ENCODE assay signal across 1 cellular context in the genomic region with DNA sequence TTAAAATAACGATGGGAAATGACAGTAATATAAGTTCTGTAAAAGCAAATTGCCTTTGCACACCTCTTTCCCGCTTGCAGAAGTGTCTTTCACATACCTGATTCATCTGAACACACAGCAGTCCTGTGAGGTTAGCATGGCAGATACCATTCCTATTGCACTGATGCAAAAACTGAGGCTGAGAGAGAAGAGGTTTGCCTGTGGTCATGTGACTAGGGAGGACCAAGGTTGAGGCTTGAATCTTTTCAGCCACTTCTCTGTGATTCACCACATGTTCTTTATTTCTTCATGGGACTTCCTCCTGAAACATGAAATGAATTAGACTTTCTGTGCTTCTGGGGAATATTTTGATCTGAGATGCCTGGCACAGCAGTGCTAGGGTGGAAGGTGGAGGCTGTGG.
TF ChIP-seq lines count a peak whose summit lies in the region.

No MANE protein-coding gene starts in this region.

TF ChIP-seq in SK-N-SH treated with all-trans-retinoic acid at 6 μM for 48 hours, 23 proteins besides CTCF, POLR2A, EP300 and RAD21 (continued from another document):
- TF ChIP-seq, protein P1, sequence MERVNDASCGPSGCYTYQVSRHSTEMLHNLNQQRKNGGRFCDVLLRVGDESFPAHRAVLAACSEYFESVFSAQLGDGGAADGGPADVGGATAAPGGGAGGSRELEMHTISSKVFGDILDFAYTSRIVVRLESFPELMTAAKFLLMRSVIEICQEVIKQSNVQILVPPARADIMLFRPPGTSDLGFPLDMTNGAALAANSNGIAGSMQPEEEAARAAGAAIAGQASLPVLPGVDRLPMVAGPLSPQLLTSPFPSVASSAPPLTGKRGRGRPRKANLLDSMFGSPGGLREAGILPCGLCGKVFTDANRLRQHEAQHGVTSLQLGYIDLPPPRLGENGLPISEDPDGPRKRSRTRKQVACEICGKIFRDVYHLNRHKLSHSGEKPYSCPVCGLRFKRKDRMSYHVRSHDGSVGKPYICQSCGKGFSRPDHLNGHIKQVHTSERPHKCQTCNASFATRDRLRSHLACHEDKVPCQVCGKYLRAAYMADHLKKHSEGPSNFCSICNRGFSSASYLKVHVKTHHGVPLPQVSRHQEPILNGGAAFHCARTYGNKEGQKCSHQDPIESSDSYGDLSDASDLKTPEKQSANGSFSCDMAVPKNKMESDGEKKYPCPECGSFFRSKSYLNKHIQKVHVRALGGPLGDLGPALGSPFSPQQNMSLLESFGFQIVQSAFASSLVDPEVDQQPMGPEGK (CRISPR knock-in tag; IDR thresholded peaks at IDR 0.05; ENCODE audit: borderline replicate concordance): no peak
- TF ChIP-seq ESRRG (CRISPR knock-in tag; IDR thresholded peaks at IDR 0.05): no peak
- TF ChIP-seq ARNTL (CRISPR knock-in tag; IDR thresholded peaks at IDR 0.05; ENCODE audit: borderline replicate concordance, low read depth): no peak
- no peak for TF ChIP-seq TOX (CRISPR knock-in tag; IDR thresholded peaks at IDR 0.05; ENCODE audit: borderline replicate concordance)
- no peak for TF ChIP-seq GLIS3 (CRISPR knock-in tag; IDR thresholded peaks at IDR 0.05)
- no peak for TF ChIP-seq SNAI2 (CRISPR knock-in tag; IDR thresholded peaks at IDR 0.05)
- TF ChIP-seq, protein P2, sequence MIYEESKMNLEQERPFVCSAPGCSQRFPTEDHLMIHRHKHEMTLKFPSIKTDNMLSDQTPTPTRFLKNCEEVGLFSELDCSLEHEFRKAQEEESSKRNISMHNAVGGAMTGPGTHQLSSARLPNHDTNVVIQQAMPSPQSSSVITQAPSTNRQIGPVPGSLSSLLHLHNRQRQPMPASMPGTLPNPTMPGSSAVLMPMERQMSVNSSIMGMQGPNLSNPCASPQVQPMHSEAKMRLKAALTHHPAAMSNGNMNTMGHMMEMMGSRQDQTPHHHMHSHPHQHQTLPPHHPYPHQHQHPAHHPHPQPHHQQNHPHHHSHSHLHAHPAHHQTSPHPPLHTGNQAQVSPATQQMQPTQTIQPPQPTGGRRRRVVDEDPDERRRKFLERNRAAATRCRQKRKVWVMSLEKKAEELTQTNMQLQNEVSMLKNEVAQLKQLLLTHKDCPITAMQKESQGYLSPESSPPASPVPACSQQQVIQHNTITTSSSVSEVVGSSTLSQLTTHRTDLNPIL (CRISPR knock-in tag; IDR thresholded peaks at IDR 0.05; ENCODE audit: low read depth): no peak
- TF ChIP-seq ISL1 (CRISPR knock-in tag; IDR thresholded peaks at IDR 0.05): no peak
- TF ChIP-seq ZNF70 (CRISPR knock-in tag; IDR thresholded peaks at IDR 0.05): no peak
- no peak for TF ChIP-seq RARB (CRISPR knock-in tag; IDR thresholded peaks at IDR 0.05)
- TF ChIP-seq PPARA (CRISPR knock-in tag; IDR thresholded peaks at IDR 0.05; ENCODE audit: borderline replicate concordance): no peak
